21 cellular contexts compared by ENCODE assay signal in the genomic region with DNA sequence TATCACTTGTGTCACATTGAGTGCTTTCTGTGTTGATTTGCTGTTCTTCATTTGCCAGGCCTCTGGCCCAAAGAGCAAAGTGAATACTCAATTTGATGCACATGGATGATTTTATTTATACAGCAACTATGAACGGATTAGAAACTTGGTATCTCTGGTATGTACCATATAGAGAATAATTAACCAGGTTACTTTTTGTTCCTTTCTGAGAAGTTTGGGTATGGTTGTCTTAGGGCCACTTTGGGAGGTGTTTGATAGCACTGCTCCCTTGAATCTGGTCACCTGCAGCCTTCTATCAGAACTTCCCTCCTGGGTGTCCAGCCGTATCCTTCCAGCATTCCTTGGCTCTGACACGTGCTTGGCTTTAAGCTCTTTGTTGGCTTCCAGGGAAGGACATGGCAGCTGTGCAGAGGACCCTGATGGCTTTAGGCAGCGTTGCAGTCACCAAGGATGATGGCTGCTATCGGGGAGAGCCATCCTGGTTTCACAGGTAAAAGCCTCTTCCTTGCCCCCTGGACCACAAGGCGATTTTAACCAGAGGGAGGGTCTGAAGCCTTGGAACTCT. TPM values are rescaled to one million over a fixed set of nuclear protein-coding genes. Genes with fewer than 3 reads are reported as not detected.
DNase-seq lines count a peak whose midpoint lies in the region; ATAC-seq and TF ChIP-seq lines count a peak whose summit lies in the region.
"Had no signal": no experiment of that assay in that cellular context is flagged by ENCODE, and none has a peak within 500 bp of the region (broad histone marks: within the 10 kb centered on the region; RNA-seq: fewer than 3 reads in every experiment).

No MANE protein-coding gene starts in this region.

- TF ChIP-seq CTCF in endodermal cell (conservative IDR thresholded peaks at IDR 0.05) = no peak
- no peak for TF ChIP-seq CTCF in thyroid gland (IDR thresholded peaks at IDR 0.05)

- H3K4me3 Mint-ChIP-seq in endodermal cell = no peak overlapping the region
- H3K4me3 Mint-ChIP-seq in naive thymus-derived CD8-positive, alpha-beta T cell = no peak overlapping the region
- H3K4me3 Mint-ChIP-seq: IgD-negative memory B cell had no signal

- H3K23ac ChIP-seq in mesenchymal stem cell (ENCODE audit: low read length in 2 of 2) = no peak overlapping the region

- no peaks in the 10 kb centered on the region for H3K27me3 Mint-ChIP-seq in endodermal cell (ENCODE audit: insufficient read depth)
- no peaks in the 10 kb centered on the region for H3K27me3 Mint-ChIP-seq in naive thymus-derived CD8-positive, alpha-beta T cell
- H3K27me3 Mint-ChIP-seq: IgD-negative memory B cell had no signal

- no peaks in the 10 kb centered on the region for H3K36me3 ChIP-seq in endodermal cell (ENCODE audit: control insufficient read depth, insufficient read depth, low read length)
- peaks cover 0 to 16% of the 10 kb centered on the region in 2 experiments for H3K36me3 ChIP-seq in mesenchymal stem cell (ENCODE audit: control insufficient read depth in 1 of 2, insufficient read depth in 2 of 2, low read depth in 1 of 2, low read length in 2 of 2)
- H3K36me3 ChIP-seq in thyroid gland = no peaks in the 10 kb centered on the region
- H3K36me3 ChIP-seq: HAP-1 had no signal

- no peaks in the 10 kb centered on the region for H3K36me3 Mint-ChIP-seq in endodermal cell (ENCODE audit: low read depth)
- no peaks in the 10 kb centered on the region for H3K36me3 Mint-ChIP-seq in naive thymus-derived CD8-positive, alpha-beta T cell

- H3K4ac ChIP-seq in mesenchymal stem cell (ENCODE audit: low read depth in 1 of 2, low read length in 2 of 2) = no peak overlapping the region

- WGBS in right cardiac atrium = 76% methylated on average over 6 of the region's 6 CpGs
- WGBS in endodermal cell (ENCODE audit: insufficient coverage in 1 of 2, insufficient read length in 1 of 2), 2 experiments = 83 to 97% methylated on average over 4 to 6 of the region's 6 CpGs
- 87% methylated on average over 5 of the region's 6 CpGs for WGBS in mesenchymal stem cell
- WGBS in thyroid gland, 2 donors = 55 to 62% methylated on average over 4 to 6 of the region's 6 CpGs

- H3K27ac Mint-ChIP-seq in endodermal cell = no peak overlapping the region
- H3K27ac Mint-ChIP-seq in naive thymus-derived CD8-positive, alpha-beta T cell = no peak overlapping the region
- H3K27ac Mint-ChIP-seq: IgD-negative memory B cell had no signal

- no peak overlapping the region for H2AFZ ChIP-seq in mesenchymal stem cell (ENCODE audit: low read depth, low read length)

- DNase-seq in right cardiac atrium (no peak), Right ventricle myocardium inferior (ENCODE audit: missing footprints) (no peak), endodermal cell (no peak), mesenchymal stem cell (no peak), thyroid gland (peak in 1 of 2 donors; percentile 35), left lobe of liver (ENCODE audit: low spot score) (no peak)
- DNase-seq in naive thymus-derived CD8-positive, alpha-beta T cell = no peak
- DNase-seq: DND-41, Karpas-422, NCI-H1048, NCI-H2081 treated with DMSO at 0.1 percent for 48 hours, NCI-H510A, NCI-H774 had no signal

- no peak for TF ChIP-seq POLR2A in thyroid gland (IDR thresholded peaks at IDR 0.05)

- H3K27ac ChIP-seq in right cardiac atrium (ENCODE audit: low read length) = peak overlapping the region; percentile 14
- peak overlapping the region; percentile 29 for H3K27ac ChIP-seq in endodermal cell (ENCODE audit: low read depth, low read length)
- peak overlapping the region; percentile 93 for H3K27ac ChIP-seq in mesenchymal stem cell (ENCODE audit: low read length, poor library complexity, severe bottlenecking)
- H3K27ac ChIP-seq in thyroid gland = peak overlapping the region; percentile 27 to 55 (median 43)
- H3K27ac ChIP-seq: C4-2B, RWPE1 had no signal

- H2AK5ac ChIP-seq in mesenchymal stem cell (ENCODE audit: low read length, severe bottlenecking) = peak overlapping the region; percentile 99

- no peak overlapping the region for H2BK15ac ChIP-seq in mesenchymal stem cell (ENCODE audit: low read depth, poor library complexity, severe bottlenecking)

- H3K4me1 ChIP-seq in right cardiac atrium (ENCODE audit: control insufficient read depth, insufficient read depth, low read length) (peaks cover 5% of the 10 kb centered on the region), endodermal cell (ENCODE audit: control insufficient read depth, insufficient read depth, low read length) (no peaks in the 10 kb centered on the region), mesenchymal stem cell (ENCODE audit: control insufficient read depth, insufficient read depth, low read depth, low read length) (peaks cover 22% of the 10 kb centered on the region), thyroid gland (peaks cover 11 to 40% of the 10 kb centered on the region in 2 donors)
- H3K4me1 ChIP-seq: HAP-1 had no signal

- H3K4me3 ChIP-seq in right cardiac atrium (ENCODE audit: low read length) (no peak overlapping the region), endodermal cell (ENCODE audit: low read length) (no peak overlapping the region), mesenchymal stem cell (ENCODE audit: insufficient read depth in 1 of 2, low read depth in 1 of 2, low read length in 2 of 2) (no peak overlapping the region), thyroid gland (replicated peaks in 1 of 3) (no peak overlapping the region)
- H3K4me3 ChIP-seq: HAP-1 had no signal

- H3K9me3 ChIP-seq in right cardiac atrium (ENCODE audit: control insufficient read depth, low read length) (no peaks in the 10 kb centered on the region), endodermal cell (ENCODE audit: control insufficient read depth, low read length) (no peaks in the 10 kb centered on the region), mesenchymal stem cell (ENCODE audit: control insufficient read depth, low read length) (no peaks in the 10 kb centered on the region), thyroid gland (no peaks in the 10 kb centered on the region)
- H3K9me3 ChIP-seq: HAP-1 had no signal

- peak overlapping the region in 1 of 2 experiments; percentile 33 for H3K18ac ChIP-seq in mesenchymal stem cell (ENCODE audit: low read depth in 1 of 2, low read length in 2 of 2)

- H3K9ac ChIP-seq in endodermal cell (ENCODE audit: extremely low read depth, low read length, poor library complexity, severe bottlenecking) (no peak overlapping the region), mesenchymal stem cell (ENCODE audit: low read length) (no peak overlapping the region)

- no peak overlapping the region for H2BK12ac ChIP-seq in mesenchymal stem cell (ENCODE audit: low read length in 2 of 2)

- no peak overlapping the region for H3K4me2 ChIP-seq in mesenchymal stem cell (ENCODE audit: low read length, poor library complexity, severe bottlenecking)

- peak overlapping the region; percentile 92 for H2BK5ac ChIP-seq in mesenchymal stem cell (ENCODE audit: low read depth, low read length, poor library complexity, severe bottlenecking)

- POLR2A ChIA-PET in naive thymus-derived CD8-positive, alpha-beta T cell (lab: Charles Lee) = interaction anchor here (0.9 kb wide), 1 partner anchor 22 kb away, joined by 3 read pairs; no protein-coding TSS in a partner anchor

- H3K79me1 ChIP-seq in mesenchymal stem cell (replicated peaks; ENCODE audit: low read length, poor library complexity, severe bottlenecking) = peaks cover 4% of the 10 kb centered on the region

- no peak overlapping the region for H3K14ac ChIP-seq in mesenchymal stem cell (ENCODE audit: low read length in 2 of 2)

- H3K4me1 Mint-ChIP-seq in endodermal cell = peaks cover 7% of the 10 kb centered on the region
- peaks cover 2 to 17% (median 6%) of the 10 kb centered on the region in 4 donors for H3K4me1 Mint-ChIP-seq in naive thymus-derived CD8-positive, alpha-beta T cell

- ATAC-seq in right cardiac atrium (no peak), Right ventricle myocardium inferior (no peak), left lobe of liver (no peak), HG03159 (IDR thresholded peaks at IDR 0.05; ENCODE audit: unreplicated experiment) (no peak)
- no peak for ATAC-seq in naive thymus-derived CD8-positive, alpha-beta T cell

- H3K27me3 ChIP-seq in right cardiac atrium (ENCODE audit: control insufficient read depth, insufficient read depth) = no peaks in the 10 kb centered on the region
- no peaks in the 10 kb centered on the region for H3K27me3 ChIP-seq in endodermal cell (ENCODE audit: control insufficient read depth, insufficient read depth, low read length, poor library complexity, severe bottlenecking)
- no peaks in the 10 kb centered on the region for H3K27me3 ChIP-seq in mesenchymal stem cell (ENCODE audit: control insufficient read depth in 1 of 2, insufficient read depth in 1 of 2, low read length in 2 of 2)
- H3K27me3 ChIP-seq in thyroid gland = no peaks in the 10 kb centered on the region

- H4K91ac ChIP-seq in mesenchymal stem cell (ENCODE audit: low read length) = no peak overlapping the region

- intact Hi-C loops in right cardiac atrium (cut with DNase I) (no loop called here), Right ventricle myocardium inferior (cut with DNase I) (loop anchor here (5.0 kb wide), 1 partner anchor 39 kb away; no protein-coding TSS in a partner anchor), thyroid gland (cut with DNase I) (no loop called here)

- no peak overlapping the region for H2BK120ac ChIP-seq in mesenchymal stem cell (ENCODE audit: low read depth, low read length)

- H4K8ac ChIP-seq in mesenchymal stem cell (ENCODE audit: low read length) = no peak overlapping the region

- H3K9me3 Mint-ChIP-seq in endodermal cell = no peaks in the 10 kb centered on the region
- H3K9me3 Mint-ChIP-seq in naive thymus-derived CD8-positive, alpha-beta T cell = no peaks in the 10 kb centered on the region
- H3K9me3 Mint-ChIP-seq: IgD-negative memory B cell had no signal

RNA-seq across cellular contexts. Expression of gene TAGLN3, which starts 12.7 kb away (rescaled TPM):
- total RNA-seq in right cardiac atrium (under 1 TPM in 3 of 4 donors, not detected in 1; 0.28 to 0.74 (median 0.53) TPM), Right ventricle myocardium inferior (not detected), endodermal cell (1 to 10 TPM; 1.4 to 3.7 TPM), thyroid gland (1 to 10 TPM in 1 of 4 donors, under 1 TPM in 1, not detected in 2; 0.22 to 2.6 TPM), left lobe of liver (not detected)
- 0.52 TPM for polyA plus RNA-seq in right cardiac atrium
- polyA plus RNA-seq in endodermal cell (2013, experiment 1 of 2) = 294 TPM
- 279 TPM for polyA plus RNA-seq in endodermal cell (2013, experiment 2 of 2)
- 0.07 TPM for polyA plus RNA-seq in mesenchymal stem cell (2013, experiment 1 of 2)
- polyA plus RNA-seq in mesenchymal stem cell (2013, experiment 2 of 2) = 0.03 TPM
- not detected for total RNA-seq in naive thymus-derived CD8-positive, alpha-beta T cell
- polyA plus RNA-seq in naive thymus-derived CD8-positive, alpha-beta T cell = not detected
- total RNA-seq: G401, MCF 10A had no signal
- polyA plus RNA-seq: IgD-negative memory B cell had no signal

RNA-seq across cellular contexts. Expression of gene TMPRSS7, which starts 23.1 kb away (rescaled TPM):
- total RNA-seq in right cardiac atrium = not detected
- not detected for polyA plus RNA-seq in right cardiac atrium
- total RNA-seq in Right ventricle myocardium inferior = not detected
- total RNA-seq in endodermal cell = not detected
- 0.28 TPM for polyA plus RNA-seq in endodermal cell (2013, experiment 1 of 2)
- 0.17 TPM for polyA plus RNA-seq in endodermal cell (2013, experiment 2 of 2)
- not detected for polyA plus RNA-seq in mesenchymal stem cell (2013, experiment 1 of 2)
- polyA plus RNA-seq in mesenchymal stem cell (2013, experiment 2 of 2) = not detected
- total RNA-seq in thyroid gland = under 1 TPM in 1 of 4 donors, not detected in 3; 0.11 TPM
- total RNA-seq in naive thymus-derived CD8-positive, alpha-beta T cell = not detected
- polyA plus RNA-seq in naive thymus-derived CD8-positive, alpha-beta T cell = under 1 TPM in 2 of 3 donors, not detected in 1; 0.08 to 0.12 TPM
- not detected for total RNA-seq in left lobe of liver
- total RNA-seq: A673, G401, MCF 10A had no signal
- polyA plus RNA-seq: IgD-negative memory B cell had no signal

RNA-seq across cellular contexts. Expression of gene ABHD10, which starts 32.6 kb away (rescaled TPM):
- total RNA-seq in right cardiac atrium (10 to 100 TPM; 26.3 to 39.0 (median 31.1) TPM), Right ventricle myocardium inferior (51.7 TPM), endodermal cell (10 to 100 TPM; 27.9 to 38.1 TPM), thyroid gland (10 to 100 TPM; 40.8 to 54.9 (median 50.6) TPM), left lobe of liver (26.6 TPM)
- polyA plus RNA-seq in right cardiac atrium = 23.5 TPM
- 66.3 TPM for polyA plus RNA-seq in endodermal cell (2013, experiment 1 of 2)
- polyA plus RNA-seq in endodermal cell (2013, experiment 2 of 2) = 56.1 TPM
- 14.9 TPM for polyA plus RNA-seq in mesenchymal stem cell (2013, experiment 1 of 2)
- polyA plus RNA-seq in mesenchymal stem cell (2013, experiment 2 of 2) = 16.1 TPM
- total RNA-seq in naive thymus-derived CD8-positive, alpha-beta T cell = 10 to 100 TPM; 33.0 to 40.0 TPM
- polyA plus RNA-seq in naive thymus-derived CD8-positive, alpha-beta T cell = 10 to 100 TPM; 31.3 to 40.9 (median 39.2) TPM

Comparison
In these comparisons a context has a peak if more than half of its experiments do, and no peak if none do; other contexts are left out.
1. H3K27ac ChIP-seq: peak in every context shown above with its lines; median percentile 93 in mesenchymal stem cell; 43 in thyroid gland; 29 in endodermal cell; 14 in right cardiac atrium.